8 cellular contexts compared by ENCODE assay signal in the genomic region with DNA sequence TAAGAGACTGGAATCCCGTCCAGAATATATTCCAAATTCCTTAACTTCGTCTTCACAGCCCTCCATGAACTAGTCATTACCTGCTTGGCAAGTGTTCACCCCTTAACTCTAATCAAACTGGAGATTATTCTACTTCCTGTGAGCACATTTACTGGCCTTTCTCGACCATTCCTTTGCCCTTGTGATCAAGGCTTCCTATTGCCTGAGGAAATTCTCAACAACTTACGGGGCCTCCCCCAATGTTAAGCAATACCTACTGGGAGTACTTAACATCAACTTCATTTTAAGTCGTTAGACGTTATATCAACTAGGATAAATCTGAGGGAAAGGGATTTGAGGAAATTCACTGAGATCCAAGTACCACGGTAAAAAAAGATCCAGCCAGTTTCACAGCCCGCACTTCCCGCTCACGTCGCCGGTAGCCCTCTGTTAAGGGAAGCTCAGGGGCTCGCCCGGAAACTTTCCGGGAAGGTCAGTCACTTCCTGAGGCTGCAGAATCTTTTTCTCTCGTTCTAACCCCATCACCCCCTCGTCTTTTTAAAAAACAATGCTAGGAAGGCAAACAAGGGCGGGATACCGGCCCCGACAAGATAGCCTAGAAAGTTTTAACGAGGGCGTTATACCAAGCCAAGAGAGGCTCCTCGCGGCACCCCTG. TPM values are rescaled to one million over a fixed set of nuclear protein-coding genes. Genes with fewer than 3 reads are reported as not detected.
A peak's percentile ranks its signal among the peaks of the same experiment; 100 is the strongest.
DNase-seq lines count a peak whose midpoint lies in the region; ATAC-seq and TF ChIP-seq lines count a peak whose summit lies in the region.

No MANE protein-coding gene starts in this region.

- peak overlapping the region; percentile 93 for H3K27ac ChIP-seq in HL-60 (replicated peaks)
- peak overlapping the region; percentile 99 for H3K27ac ChIP-seq in WERI-Rb-1
- H3K27ac ChIP-seq in ovary, result peak overlapping the region; percentile 84 to 91

- no peaks in the 10 kb centered on the region for H3K9me3 Mint-ChIP-seq in CD14-positive monocyte

- no peak for TF ChIP-seq EP300 in ovary (IDR thresholded peaks at IDR 0.05)

- H3K4me1 Mint-ChIP-seq in CD14-positive monocyte, result peaks cover 44% of the 10 kb centered on the region

- TF ChIP-seq POLR2A in ovary (IDR thresholded peaks at IDR 0.05), result no peak

- peaks cover 11% of the 10 kb centered on the region for H3K4me1 ChIP-seq in ovary (ENCODE audit: insufficient read depth)

- DNase-seq in CD14-positive monocyte (ENCODE audit: low spot score), result no peak
- DNase-seq in HL-60 (ENCODE audit: low read depth in 1 of 2, low spot score in 1 of 2), result peak in 1 of 2 experiments; percentile 55
- DNase-seq in WERI-Rb-1, result no peak
- peak; percentile 70 for DNase-seq in fibroblast of mammary gland (ENCODE audit: low read depth)
- peak in 1 of 5 donors; percentile 30 for DNase-seq in ovary
- DNase-seq in NCI-H2107 (lab: John Stamatoyannopoulos, UW), result no peak
- no peak for DNase-seq in midbrain (lab: John Stamatoyannopoulos, UW)

- H3K36me3 ChIP-seq in WERI-Rb-1 (peaks cover 43% of the 10 kb centered on the region), ovary (no peaks in the 10 kb centered on the region)

- no peak for ATAC-seq in GM18867 (IDR thresholded peaks at IDR 0.05; ENCODE audit: unreplicated experiment)

- 0 to 1% (median 0%) methylated on average over 24 of the region's 24 CpGs for WGBS in ovary, 3 donors

- peak overlapping the region; percentile 93 to 97 for H3K4me3 Mint-ChIP-seq in CD14-positive monocyte

- H3K27me3 ChIP-seq in HL-60 (ENCODE audit: insufficient read depth, poor library complexity, severe bottlenecking) (no peaks in the 10 kb centered on the region), WERI-Rb-1 (ENCODE audit: insufficient read depth, low read depth, severe bottlenecking) (no peaks in the 10 kb centered on the region), ovary (no peaks in the 10 kb centered on the region)

- H3K27ac Mint-ChIP-seq in CD14-positive monocyte, result peak overlapping the region; percentile 89 to 95 (median 92)

- H3K27me3 Mint-ChIP-seq in CD14-positive monocyte (ENCODE audit: low read depth in 3 of 3), result no peaks in the 10 kb centered on the region

- TF ChIP-seq CTCF in CD14-positive monocyte (IDR thresholded peaks at IDR 0.05), result no peak
- TF ChIP-seq CTCF in HL-60 (IDR thresholded peaks at IDR 0.05; ENCODE audit: insufficient read depth, low read length), result no peak
- no peak for TF ChIP-seq CTCF in WERI-Rb-1 (IDR thresholded peaks at IDR 0.05; ENCODE audit: low read depth, low read length)
- no peak for TF ChIP-seq CTCF in fibroblast of mammary gland (conservative IDR thresholded peaks at IDR 0.05; ENCODE audit: control insufficient read depth, insufficient read depth, low read depth, low read length)
- no peak for TF ChIP-seq CTCF in ovary (IDR thresholded peaks at IDR 0.05)

- H3K36me3 Mint-ChIP-seq in CD14-positive monocyte, result peaks cover 12 to 27% of the 10 kb centered on the region in 2 donors

- intact Hi-C loops in CD14-positive monocyte (cut with micrococcal nuclease) (loop anchor here (2.0 to 10.0 kb wide), 4 partner anchors 116 to 299 kb away; a partner anchor contains a TSS), ovary (cut with DNase I) (no loop called here)

- H3K9me3 ChIP-seq in WERI-Rb-1 (ENCODE audit: severe bottlenecking) (no peaks in the 10 kb centered on the region), ovary (no peaks in the 10 kb centered on the region)

- peak overlapping the region; percentile 89 for H3K4me3 ChIP-seq in HL-60 (replicated peaks; ENCODE audit: insufficient read depth, low read length)
- H3K4me3 ChIP-seq in WERI-Rb-1 (ENCODE audit: low read depth, low read length), result peak overlapping the region; percentile 87
- peak overlapping the region; percentile 95 for H3K4me3 ChIP-seq in fibroblast of mammary gland (ENCODE audit: control insufficient read depth, low read depth, low read length)
- H3K4me3 ChIP-seq in ovary, result peak overlapping the region; percentile 79

RNA-seq across cellular contexts. Expression of a gene that starts 0.9 kb away (rescaled TPM):
- polyA plus RNA-seq in CD14-positive monocyte, result 10 to 100 TPM; 18.8 to 20.1 TPM
- 10 to 100 TPM; 29.1 to 85.8 (median 36.1) TPM for total RNA-seq in ovary
- polyA plus RNA-seq in ovary, result 10 to 100 TPM; 30.2 to 54.2 TPM

Comparison
In these comparisons a context has a peak if more than half of its experiments do, and no peak if none do; other contexts are left out.
1. intact Hi-C loops: an anchor here in CD14-positive monocyte (2.0 to 10.0 kb wide); none called in ovary.